ENCODE assay signal across 9 cellular contexts in the genomic region with DNA sequence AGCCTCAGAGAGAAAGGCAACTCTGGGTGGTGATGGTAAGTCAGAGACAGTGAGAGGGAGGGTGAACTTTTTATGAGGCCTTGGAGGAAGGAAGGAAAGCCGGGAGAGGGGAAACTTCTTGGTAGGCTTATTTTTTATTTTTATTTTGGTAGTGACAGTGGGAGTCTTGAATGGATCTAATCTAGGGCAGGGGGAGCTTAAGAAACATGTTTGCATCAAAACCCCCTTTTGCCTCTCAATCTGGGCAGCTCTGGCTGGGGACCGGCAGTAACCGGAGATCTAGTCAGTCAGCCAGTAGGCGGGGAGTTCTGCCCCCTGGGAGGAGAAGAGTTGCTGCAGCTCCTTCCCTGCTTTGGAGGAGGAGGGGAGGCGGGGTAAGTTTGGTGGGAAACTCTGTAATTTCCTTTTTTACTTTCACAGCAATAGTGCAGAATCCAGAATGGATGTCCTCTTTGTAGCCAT. TPM values are rescaled to one million over a fixed set of nuclear protein-coding genes. Genes with fewer than 3 reads are reported as not detected.
A peak's percentile ranks its signal among the peaks of the same experiment; 100 is the strongest.
DNase-seq lines count a peak whose midpoint lies in the region; ATAC-seq and TF ChIP-seq lines count a peak whose summit lies in the region.
"Had no signal": no experiment of that assay in that cellular context is flagged by ENCODE, and none has a peak within 500 bp of the region (broad histone marks: within the 10 kb centered on the region; RNA-seq: fewer than 3 reads in every experiment).

A gene (plus strand): TSS at position 412 of the 462 bp plus-strand sequence. CDS start 28 bp downstream, at position 440.

- H3K27me3 Mint-ChIP-seq in neural progenitor cell (ENCODE audit: insufficient read depth, low read depth): peaks cover 4% of the 10 kb centered on the region

- H3K36me3 Mint-ChIP-seq in neural progenitor cell: peaks cover 8% of the 10 kb centered on the region

- peak; percentile 22 for TF ChIP-seq CTCF in neural progenitor cell (IDR thresholded peaks at IDR 0.05)

- H3K9me3 Mint-ChIP-seq in neural progenitor cell: no peaks in the 10 kb centered on the region

- H3K9me3 ChIP-seq in BLaER1: no peaks in the 10 kb centered on the region
- H3K9me3 ChIP-seq in neural progenitor cell (ENCODE audit: low read depth): no peaks in the 10 kb centered on the region
- H3K9me3 ChIP-seq: pancreas had no signal

- peak within 1 kb of the TSS; percentile 56 for H3K27ac ChIP-seq in BLaER1
- peak within 1 kb of the TSS; percentile 94 for H3K27ac ChIP-seq in neural progenitor cell

- H3K4me3 ChIP-seq in BLaER1 (peak within 1 kb of the TSS; percentile 43), neural progenitor cell (peak within 1 kb of the TSS; percentile 52)
- H3K4me3 ChIP-seq: pancreas had no signal

- H3F3A ChIP-seq in neural progenitor cell (ENCODE audit: low read depth): peaks cover 26% of the 10 kb centered on the region

- H3K27me3 ChIP-seq in BLaER1: no peaks in the 10 kb centered on the region
- H3K27me3 ChIP-seq in neural progenitor cell: no peaks in the 10 kb centered on the region
- H3K27me3 ChIP-seq: pancreas had no signal

- H3K4me1 ChIP-seq in BLaER1 (peaks cover 43% of the 10 kb centered on the region), neural progenitor cell (peaks cover 27% of the 10 kb centered on the region)

- peak within 1 kb of the TSS; percentile 85 for H3K4me3 Mint-ChIP-seq in neural progenitor cell

- peaks cover 6% of the 10 kb centered on the region; the same call in 1 of the 2 replicates for H4K20me1 ChIP-seq in BLaER1
- H4K20me1 ChIP-seq in neural progenitor cell (ENCODE audit: low read depth): peaks cover 3% of the 10 kb centered on the region

- H3K79me2 ChIP-seq in neural progenitor cell (ENCODE audit: low read depth): peaks cover 28% of the 10 kb centered on the region

- no peak for ATAC-seq in GM18858 (IDR thresholded peaks at IDR 0.05; ENCODE audit: unreplicated experiment)
- ATAC-seq in GM18867 (IDR thresholded peaks at IDR 0.05; ENCODE audit: unreplicated experiment): no peak
- ATAC-seq: pancreas had no signal

- DNase-seq in NOMO-1 treated with dmso at 0.1 percent for 144 hours (lab: John Stamatoyannopoulos, UW; ENCODE audit: unreplicated experiment) (peak; percentile 39), fibroblast of gingiva (ENCODE audit: low read depth) (peak; percentile 60), neural progenitor cell (ENCODE audit: low spot score) (peak; percentile 84), foreskin melanocyte (no peak), cerebellar cortex (ENCODE audit: low spot score) (no peak)

- H3K4me1 Mint-ChIP-seq in neural progenitor cell: peaks cover 48% of the 10 kb centered on the region

- H3K9ac ChIP-seq in BLaER1 (peak within 1 kb of the TSS; percentile 59), neural progenitor cell (peak within 1 kb of the TSS; percentile 25)

- H3K36me3 ChIP-seq in BLaER1: peaks cover under 1% of the 10 kb centered on the region
- no peaks in the 10 kb centered on the region for H3K36me3 ChIP-seq in neural progenitor cell
- H3K36me3 ChIP-seq: pancreas had no signal

- peak within 1 kb of the TSS; percentile 98 for H3K27ac Mint-ChIP-seq in neural progenitor cell

- peak within 1 kb of the TSS; percentile 72 for H3K4me2 ChIP-seq in BLaER1
- peak within 1 kb of the TSS; percentile 89 for H3K4me2 ChIP-seq in neural progenitor cell

- peak within 1 kb of the TSS; percentile 78 for H2AFZ ChIP-seq in neural progenitor cell (replicated peaks)

RNA-seq across cellular contexts. Expression of the gene that starts here (rescaled TPM):
- 19.7 and 26.7 TPM in 2 replicates for total RNA-seq in neural progenitor cell (ENCODE audit: low replicate concordance)

Comparison
In these comparisons a context has a peak if more than half of its experiments do, and no peak if none do; other contexts are left out.
1. DNase-seq: peak in NOMO-1 treated with dmso at 0.1 percent for 144 hours (single experiment), fibroblast of gingiva (single experiment) and neural progenitor cell (single experiment); none in foreskin melanocyte (single experiment) and cerebellar cortex (single experiment).